14 cellular contexts compared by ENCODE assay signal in genomic region chr5:14438195-14438606, GRCh38.
DNase-seq lines count a peak whose midpoint lies in the region; ATAC-seq, FAIRE-seq and TF ChIP-seq lines count a peak whose summit lies in the region.
"Had no signal": no experiment of that assay in that cellular context is flagged by ENCODE, and none has a peak within 500 bp of the region (broad histone marks: within the 10 kb centered on the region; RNA-seq: fewer than 3 reads in every experiment).

No MANE protein-coding gene starts in this region.

- no peaks in the 10 kb centered on the region for H3K9me3 Mint-ChIP-seq in activated T-helper 2 cell treated with anti-CD3 and anti-CD28 coated beads, Interferon-gamma antibody, Interleukin-2, Interleukin-4, amounts not matched to agents 10 μg/mL and 5 μg/mL and 100 μg/mL, durations not matched to agents 14 hours and 24 hours and 36 hours
- H3K9me3 Mint-ChIP-seq in neural crest cell = no peaks in the 10 kb centered on the region
- H3K9me3 Mint-ChIP-seq: activated B cell treated with CpG ODN at 0.5 μM for 24 hours, naive B cell had no signal

- DNase-seq in ELR (ENCODE audit: low read depth) (peak; percentile 34), GM20000 (ENCODE audit: low spot score) (peak; percentile 60), neural crest cell (ENCODE audit: low read depth, low spot score) (no peak), Right ventricle myocardium inferior (ENCODE audit: missing footprints) (no peak), RCC 7860 (ENCODE audit: low spot score) (no peak)
- DNase-seq in activated T-helper 2 cell treated with anti-CD3 and anti-CD28 coated beads, Interferon-gamma antibody, Interleukin-2, Interleukin-4, amounts not matched to agents 10 μg/mL and 5 μg/mL and 100 μg/mL, durations not matched to agents 14 hours and 24 hours and 36 hours (ENCODE audit: low spot score) = no peak
- DNase-seq: activated B cell treated with CpG ODN at 0.5 μM for 24 hours, cortex of kidney, DMS153, H7, naive B cell, NCI-H1048 had no signal

- H3K4me1 Mint-ChIP-seq in activated T-helper 2 cell treated with anti-CD3 and anti-CD28 coated beads, Interferon-gamma antibody, Interleukin-2, Interleukin-4, amounts not matched to agents 10 μg/mL and 5 μg/mL and 100 μg/mL, durations not matched to agents 14 hours and 24 hours and 36 hours (ENCODE audit: low read depth) = peaks cover 29% of the 10 kb centered on the region
- peaks cover 64% of the 10 kb centered on the region for H3K4me1 Mint-ChIP-seq in neural crest cell
- H3K4me1 Mint-ChIP-seq: activated B cell treated with CpG ODN at 0.5 μM for 24 hours, B cell had no signal

- FAIRE-seq in RCC 7860 (lab: Jason Lieb, UNC) = no peak

- intact Hi-C loops in activated T-helper 2 cell treated with anti-CD3 and anti-CD28 coated beads, Interferon-gamma antibody, Interleukin-2, Interleukin-4, amounts not matched to agents 10 μg/mL and 5 μg/mL and 100 μg/mL, durations not matched to agents 14 hours and 24 hours and 36 hours (cut with micrococcal nuclease) = no loop called here
- intact Hi-C loops in Right ventricle myocardium inferior (cut with DNase I) = no loop called here

- peaks cover 3% of the 10 kb centered on the region for H3K36me3 Mint-ChIP-seq in activated T-helper 2 cell treated with anti-CD3 and anti-CD28 coated beads, Interferon-gamma antibody, Interleukin-2, Interleukin-4, amounts not matched to agents 10 μg/mL and 5 μg/mL and 100 μg/mL, durations not matched to agents 14 hours and 24 hours and 36 hours (ENCODE audit: low read depth)
- peaks cover 29% of the 10 kb centered on the region for H3K36me3 Mint-ChIP-seq in neural crest cell (ENCODE audit: low read depth)

- TF ChIP-seq CTCF in GM20000 (IDR thresholded peaks at IDR 0.05; ENCODE audit: extremely low read depth, missing control alignments) (no peak), neural crest cell (conservative IDR thresholded peaks at IDR 0.05) (no peak)

- H3K27ac Mint-ChIP-seq in activated T-helper 2 cell treated with anti-CD3 and anti-CD28 coated beads, Interferon-gamma antibody, Interleukin-2, Interleukin-4, amounts not matched to agents 10 μg/mL and 5 μg/mL and 100 μg/mL, durations not matched to agents 14 hours and 24 hours and 36 hours = peak overlapping the region; percentile 73
- H3K27ac Mint-ChIP-seq in neural crest cell (ENCODE audit: unreplicated experiment) = peak overlapping the region; percentile 10
- H3K27ac Mint-ChIP-seq: activated B cell treated with CpG ODN at 0.5 μM for 24 hours, B cell had no signal

- ATAC-seq in Right ventricle myocardium inferior (no peak), GM18861 (IDR thresholded peaks at IDR 0.05; ENCODE audit: unreplicated experiment) (no peak)

- peaks cover 1% of the 10 kb centered on the region for H3K27me3 Mint-ChIP-seq in activated T-helper 2 cell treated with anti-CD3 and anti-CD28 coated beads, Interferon-gamma antibody, Interleukin-2, Interleukin-4, amounts not matched to agents 10 μg/mL and 5 μg/mL and 100 μg/mL, durations not matched to agents 14 hours and 24 hours and 36 hours (ENCODE audit: low read depth)
- no peaks in the 10 kb centered on the region for H3K27me3 Mint-ChIP-seq in neural crest cell (ENCODE audit: low read depth)
- H3K27me3 Mint-ChIP-seq: activated B cell treated with CpG ODN at 0.5 μM for 24 hours, B cell, naive B cell had no signal

- H3K4me3 Mint-ChIP-seq in activated T-helper 2 cell treated with anti-CD3 and anti-CD28 coated beads, Interferon-gamma antibody, Interleukin-2, Interleukin-4, amounts not matched to agents 10 μg/mL and 5 μg/mL and 100 μg/mL, durations not matched to agents 14 hours and 24 hours and 36 hours (ENCODE audit: low read depth) = no peak overlapping the region
- H3K4me3 Mint-ChIP-seq in neural crest cell = no peak overlapping the region
- H3K4me3 Mint-ChIP-seq: activated B cell treated with CpG ODN at 0.5 μM for 24 hours, B cell had no signal

Comparison
In these comparisons a context has a peak if more than half of its experiments do, and no peak if none do; other contexts are left out.
1. DNase-seq: peak in ELR (single experiment) and GM20000 (single experiment); none in activated T-helper 2 cell treated with anti-CD3 and anti-CD28 coated beads, Interferon-gamma antibody, Interleukin-2, Interleukin-4, amounts not matched to agents 10 μg/mL and 5 μg/mL and 100 μg/mL, durations not matched to agents 14 hours and 24 hours and 36 hours (single experiment), neural crest cell (single experiment), Right ventricle myocardium inferior (single experiment) and RCC 7860 (single experiment).